In the genomic region with DNA sequence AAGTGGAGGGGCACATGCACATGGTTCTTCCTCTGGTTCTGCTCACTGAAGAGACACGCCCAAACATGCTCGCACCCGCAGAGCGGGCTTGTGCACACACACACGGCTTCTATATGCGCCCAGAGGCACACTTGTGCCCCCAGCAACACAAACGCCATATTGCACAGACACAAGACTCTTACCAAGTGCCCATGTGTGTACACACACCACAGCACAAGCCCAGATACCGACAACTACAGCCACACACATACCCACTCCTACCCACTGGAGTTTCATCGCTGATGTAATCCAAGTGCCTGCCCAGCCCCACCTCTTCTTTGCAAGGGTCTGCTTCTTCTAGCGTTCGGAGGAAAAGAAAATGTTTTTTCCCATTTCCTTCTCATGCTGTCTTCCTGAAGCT, we compare ENCODE assay signal across 18 cellular contexts. TPM values are rescaled to one million over a fixed set of nuclear protein-coding genes. Genes with fewer than 3 reads are reported as not detected.
"Had no signal": no experiment of that assay in that cellular context is flagged by ENCODE, and none has a peak within 500 bp of the region (broad histone marks: within the 10 kb centered on the region; RNA-seq: fewer than 3 reads in every experiment).

No MANE protein-coding gene starts in this region.

- H3K79me2 ChIP-seq: parathyroid adenoma had no signal

- DNase-seq: activated naive CD4-positive, alpha-beta T cell treated with anti-CD3 and anti-CD28 coated beads, Interleukin-2, amount 50 U/mL, for 16 hours; amniotic stem cell; body of pancreas; central memory CD4-positive, alpha-beta T cell; dermis blood vessel endothelial cell; mesenchymal stem cell; small intestine; transverse colon had no signal

- H3K27ac ChIP-seq: body of pancreas, esophagus muscularis mucosa, parathyroid adenoma, transverse colon had no signal

- H3K27ac Mint-ChIP-seq: activated T-helper 2 cell treated with anti-CD3 and anti-CD28 coated beads, Interferon-gamma antibody, Interleukin-2, Interleukin-4, amounts not matched to agents 10 μg/mL and 5 μg/mL and 100 μg/mL, durations not matched to agents 14 hours and 24 hours and 36 hours; T-helper 2 cell treated with Interferon-gamma antibody and Interleukin-4, amounts not matched to agents 5 μg/mL and 100 μg/mL, for 36 hours had no signal

- ATAC-seq: activated CD4-positive, CD25-positive, alpha-beta regulatory T cell treated with anti-CD3 and anti-CD28 coated beads, Interleukin-2, amount 50 U/mL, for 24 hours; body of pancreas; left lobe of liver; stimulated activated memory B cell treated with anti-CD40 and anti-IgM and Interleukin-4, amounts not matched to agents 10 μg/mL and 1 μg/mL and 100 μg/mL, for 72 hours had no signal

- H3K36me3 Mint-ChIP-seq: stimulated activated memory B cell treated with anti-CD40 and anti-IgM and Interleukin-4, amounts not matched to agents 10 μg/mL and 1 μg/mL and 100 μg/mL, for 72 hours had no signal

- H3K9ac ChIP-seq: parathyroid adenoma had no signal

- FAIRE-seq: islet of Langerhans, small intestine had no signal

- H3K4me3 Mint-ChIP-seq: neural crest cell; T-helper 2 cell treated with Interferon-gamma antibody and Interleukin-4, amounts not matched to agents 5 μg/mL and 100 μg/mL, for 36 hours had no signal

- H3K9me3 ChIP-seq: body of pancreas, esophagus muscularis mucosa, transverse colon had no signal

- H3K36me3 ChIP-seq: esophagus muscularis mucosa, transverse colon had no signal

- H2AFZ ChIP-seq: parathyroid adenoma had no signal

- H3K27me3 ChIP-seq: body of pancreas had no signal

- H3K4me3 ChIP-seq: body of pancreas, esophagus muscularis mucosa, transverse colon had no signal

- H3K9me3 Mint-ChIP-seq: activated T-helper 2 cell treated with anti-CD3 and anti-CD28 coated beads, Interferon-gamma antibody, Interleukin-2, Interleukin-4, amounts not matched to agents 10 μg/mL and 5 μg/mL and 100 μg/mL, durations not matched to agents 14 hours and 24 hours and 36 hours; neural crest cell; stimulated activated memory B cell treated with anti-CD40 and anti-IgM and Interleukin-4, amounts not matched to agents 10 μg/mL and 1 μg/mL and 100 μg/mL, for 72 hours; T-helper 2 cell treated with Interferon-gamma antibody and Interleukin-4, amounts not matched to agents 5 μg/mL and 100 μg/mL, for 36 hours had no signal

RNA-seq across cellular contexts. Expression of gene PRR29, which starts 6.5 kb away (rescaled TPM):
- total RNA-seq: transverse colon had no signal

RNA-seq across cellular contexts. Expression of gene SCN4A, which starts 18.9 kb away (rescaled TPM):
- total RNA-seq: fibroblast of villous mesenchyme had no signal

RNA-seq across cellular contexts. Expression of gene ICAM2, which starts 28.8 kb away (rescaled TPM):
- total RNA-seq: neural crest cell had no signal

RNA-seq across cellular contexts. Expression of gene CD79B, which starts 59.5 kb away (rescaled TPM):
- total RNA-seq: body of pancreas, fibroblast of villous mesenchyme had no signal
